ENCODE assay signal across 1 cellular context in genomic region chrX:66074920-66075879, GRCh38.
TF ChIP-seq lines count a peak whose summit lies in the region.

No MANE protein-coding gene starts in this region.

TF ChIP-seq in K562, 482 proteins besides CTCF, POLR2A, EP300 and RAD21 (continued from another document):
- TF ChIP-seq ATF3 (IDR thresholded peaks at IDR 0.05): peak; percentile 37; the same call in 1 of the 2 replicates
- no peak for TF ChIP-seq ATF3 (CRISPR knock-in tag; conservative IDR thresholded peaks at IDR 0.05)
